21 cellular contexts compared by ENCODE assay signal in genomic region chr4:11301075-11301660, GRCh38.
DNase-seq lines count a peak whose midpoint lies in the region; ATAC-seq and TF ChIP-seq lines count a peak whose summit lies in the region.
"Had no signal": no experiment of that assay in that cellular context is flagged by ENCODE, and none has a peak within 500 bp of the region (broad histone marks: within the 10 kb centered on the region; RNA-seq: fewer than 3 reads in every experiment).

No MANE protein-coding gene starts in this region.

- H3K9me3 ChIP-seq in neuronal stem cell (replicated peaks in 1 of 2; ENCODE audit: control insufficient read depth in 2 of 2, insufficient read depth in 1 of 2, low read depth in 1 of 2, low read length in 2 of 2) (no peaks in the 10 kb centered on the region), transverse colon (no peaks in the 10 kb centered on the region), gastroesophageal sphincter (no peaks in the 10 kb centered on the region)
- H3K9me3 ChIP-seq: BLaER1, Caco-2, HAP-1 had no signal

- H3K4me3 ChIP-seq in neuronal stem cell (ENCODE audit: low read length in 2 of 2) (no peak overlapping the region), transverse colon (no peak overlapping the region), gastroesophageal sphincter (no peak overlapping the region)
- H3K4me3 ChIP-seq: BLaER1, GM23338, HAP-1 had no signal

- H3K4ac ChIP-seq in neuronal stem cell (ENCODE audit: low read length): no peak overlapping the region

- H2BK5ac ChIP-seq in neuronal stem cell (ENCODE audit: low read length): no peak overlapping the region

- peaks cover 7% of the 10 kb centered on the region for H3K27me3 Mint-ChIP-seq in activated naive CD8-positive, alpha-beta T cell treated with anti-CD3 and anti-CD28 coated beads, Interleukin-2, amount 50 U/mL, for 24 hours
- peaks cover 5% of the 10 kb centered on the region for H3K27me3 Mint-ChIP-seq in activated naive CD8-positive, alpha-beta T cell treated with anti-CD3 and anti-CD28 coated beads for 36 hours

- H3K36me3 ChIP-seq in neuronal stem cell (replicated peaks in 1 of 2; ENCODE audit: control insufficient read depth in 2 of 2, insufficient read depth in 2 of 2, low read length in 2 of 2) (no peaks in the 10 kb centered on the region), transverse colon (no peaks in the 10 kb centered on the region), gastroesophageal sphincter (no peaks in the 10 kb centered on the region)
- H3K36me3 ChIP-seq: BLaER1, HAP-1 had no signal

- H3K14ac ChIP-seq in neuronal stem cell (ENCODE audit: low read length): peak overlapping the region; percentile 90

- H2BK12ac ChIP-seq in neuronal stem cell (ENCODE audit: low read length): no peak overlapping the region

- no peak overlapping the region for H3K23ac ChIP-seq in neuronal stem cell (ENCODE audit: low read depth, low read length, poor library complexity)

- no peak overlapping the region for H4K91ac ChIP-seq in neuronal stem cell (ENCODE audit: low read depth, low read length, poor library complexity)

- H3K4me1 ChIP-seq in neuronal stem cell (ENCODE audit: control insufficient read depth in 2 of 2, insufficient read depth in 1 of 2, low read depth in 1 of 2, low read length in 2 of 2) (peaks cover 0 to 4% of the 10 kb centered on the region in 2 donors), transverse colon (no peaks in the 10 kb centered on the region), gastroesophageal sphincter (no peaks in the 10 kb centered on the region)
- H3K4me1 ChIP-seq: BLaER1, Caco-2, HAP-1 had no signal

- no peak for DNase-seq in activated naive CD8-positive, alpha-beta T cell treated with anti-CD3 and anti-CD28 coated beads, Interleukin-2, amount 50 U/mL, for 24 hours
- DNase-seq in activated naive CD8-positive, alpha-beta T cell treated with anti-CD3 and anti-CD28 coated beads for 36 hours: no peak
- DNase-seq in left colon: peak in 1 of 2 donors; percentile 17
- DNase-seq in neuronal stem cell (ENCODE audit: low spot score): no peak
- peak; percentile 20 for DNase-seq in transverse colon
- DNase-seq in HCEC 1CT: no peak
- DNase-seq: CD4-positive, CD25-positive, alpha-beta regulatory T cell; CD8-positive, alpha-beta T cell; DMS153; DMS79; EL; GF-D8 had no signal

- H3K79me1 ChIP-seq in neuronal stem cell (ENCODE audit: low read depth, low read length): no peaks in the 10 kb centered on the region

- no peak overlapping the region for H2BK120ac ChIP-seq in neuronal stem cell (ENCODE audit: low read depth, low read length)

- H4K8ac ChIP-seq in neuronal stem cell (ENCODE audit: low read depth, low read length): no peak overlapping the region

- WGBS in neuronal stem cell (ENCODE audit: extremely low coverage in 2 of 2, insufficient read length in 2 of 2, insufficient replicate concordance in 1 of 2), 2 donors: no CpG with 5 or more reads among the region's 4 CpGs
- WGBS in transverse colon (ENCODE audit: low coverage in 1 of 2), 2 donors: 67 to 72% methylated on average over 2 to 4 of the region's 4 CpGs
- 80 to 86% methylated on average over 2 to 4 of the region's 4 CpGs for WGBS in gastroesophageal sphincter (ENCODE audit: low coverage in 1 of 2), 2 donors

- no peak overlapping the region for H3K4me2 ChIP-seq in neuronal stem cell (ENCODE audit: insufficient read depth, low read length, poor library complexity, severe bottlenecking)
- H3K4me2 ChIP-seq: BLaER1, GM23338 had no signal

- no peak overlapping the region for H3K18ac ChIP-seq in neuronal stem cell (ENCODE audit: low read length)

- no peak overlapping the region for H2AFZ ChIP-seq in neuronal stem cell (ENCODE audit: low read length)
- H2AFZ ChIP-seq: GM23338 had no signal

- peak overlapping the region; percentile 6 for H3K27ac Mint-ChIP-seq in activated naive CD8-positive, alpha-beta T cell treated with anti-CD3 and anti-CD28 coated beads, Interleukin-2, amount 50 U/mL, for 24 hours
- no peak overlapping the region for H3K27ac Mint-ChIP-seq in activated naive CD8-positive, alpha-beta T cell treated with anti-CD3 and anti-CD28 coated beads for 36 hours
- H3K27ac Mint-ChIP-seq: B cell; CD4-positive, CD25-positive, alpha-beta regulatory T cell; CD8-positive, alpha-beta T cell; GM23338 had no signal

- H3K9me3 Mint-ChIP-seq in activated naive CD8-positive, alpha-beta T cell treated with anti-CD3 and anti-CD28 coated beads, Interleukin-2, amount 50 U/mL, for 24 hours: no peaks in the 10 kb centered on the region
- H3K9me3 Mint-ChIP-seq in activated naive CD8-positive, alpha-beta T cell treated with anti-CD3 and anti-CD28 coated beads for 36 hours: no peaks in the 10 kb centered on the region
- H3K9me3 Mint-ChIP-seq: CD8-positive, alpha-beta T cell; GM23338 had no signal

- no peak overlapping the region for H3K27ac ChIP-seq in neuronal stem cell (replicated peaks; ENCODE audit: low read length)
- H3K27ac ChIP-seq in transverse colon: no peak overlapping the region
- no peak overlapping the region for H3K27ac ChIP-seq in gastroesophageal sphincter
- H3K27ac ChIP-seq: 22Rv1, BLaER1, C4-2B had no signal

- TF ChIP-seq POLR2A in transverse colon (IDR thresholded peaks at IDR 0.05) (no peak), gastroesophageal sphincter (IDR thresholded peaks at IDR 0.05) (no peak)

- no peak for TF ChIP-seq EP300 in transverse colon (IDR thresholded peaks at IDR 0.05; ENCODE audit: low read depth)
- no peak for TF ChIP-seq EP300 in gastroesophageal sphincter (IDR thresholded peaks at IDR 0.05)

- intact Hi-C loops in left colon (cut with DNase I, micrococcal nuclease) (no loop called here), transverse colon (cut with DNase I; ENCODE audit: low total_unique reads) (no loop called here)

- ATAC-seq in activated naive CD8-positive, alpha-beta T cell treated with anti-CD3 and anti-CD28 coated beads, Interleukin-2, amount 50 U/mL, for 24 hours: no peak
- peak; percentile 98 for ATAC-seq in left colon
- ATAC-seq in GM19467 (IDR thresholded peaks at IDR 0.05; ENCODE audit: unreplicated experiment): no peak
- no peak for ATAC-seq in gastroesophageal sphincter
- ATAC-seq: CD8-positive, alpha-beta T cell; GM23338 had no signal

- no peak overlapping the region for H3K9ac ChIP-seq in neuronal stem cell (ENCODE audit: low read depth, low read length, poor library complexity)
- H3K9ac ChIP-seq: BLaER1 had no signal

- no peaks in the 10 kb centered on the region for H3K27me3 ChIP-seq in neuronal stem cell (ENCODE audit: control insufficient read depth in 3 of 3, insufficient read depth in 3 of 3, low read depth in 1 of 3, low read length in 3 of 3)
- no peaks in the 10 kb centered on the region for H3K27me3 ChIP-seq in transverse colon
- no peaks in the 10 kb centered on the region for H3K27me3 ChIP-seq in gastroesophageal sphincter
- H3K27me3 ChIP-seq: BLaER1 had no signal

- no peak overlapping the region for H2BK15ac ChIP-seq in neuronal stem cell (ENCODE audit: low read length)

- H2AK5ac ChIP-seq in neuronal stem cell (ENCODE audit: low read depth, low read length): no peak overlapping the region

- H3K4me3 Mint-ChIP-seq in activated naive CD8-positive, alpha-beta T cell treated with anti-CD3 and anti-CD28 coated beads, Interleukin-2, amount 50 U/mL, for 24 hours: no peak overlapping the region
- no peak overlapping the region for H3K4me3 Mint-ChIP-seq in activated naive CD8-positive, alpha-beta T cell treated with anti-CD3 and anti-CD28 coated beads for 36 hours
- H3K4me3 Mint-ChIP-seq: B cell; CD4-positive, CD25-positive, alpha-beta regulatory T cell; CD8-positive, alpha-beta T cell; GM23338 had no signal

- H3K4me1 Mint-ChIP-seq in activated naive CD8-positive, alpha-beta T cell treated with anti-CD3 and anti-CD28 coated beads, Interleukin-2, amount 50 U/mL, for 24 hours: peaks cover 12% of the 10 kb centered on the region
- peaks cover 7% of the 10 kb centered on the region for H3K4me1 Mint-ChIP-seq in activated naive CD8-positive, alpha-beta T cell treated with anti-CD3 and anti-CD28 coated beads for 36 hours
- H3K4me1 Mint-ChIP-seq: CD4-positive, CD25-positive, alpha-beta regulatory T cell; GM23338 had no signal

- no peak for TF ChIP-seq CTCF in transverse colon (IDR thresholded peaks at IDR 0.05)
- TF ChIP-seq CTCF in gastroesophageal sphincter (IDR thresholded peaks at IDR 0.05): no peak

- in situ Hi-C loops in transverse colon (cut with MboI; ENCODE audit: low pct_ligation_motif_present in 1 of 4, low pct_unique_long_range_greater_than_20kb in 1 of 4, low sequenced_read_pairs in 3 of 4): no loop called here

- H3K36me3 Mint-ChIP-seq in activated naive CD8-positive, alpha-beta T cell treated with anti-CD3 and anti-CD28 coated beads, Interleukin-2, amount 50 U/mL, for 24 hours (ENCODE audit: low read depth): no peaks in the 10 kb centered on the region
- H3K36me3 Mint-ChIP-seq in activated naive CD8-positive, alpha-beta T cell treated with anti-CD3 and anti-CD28 coated beads for 36 hours: no peaks in the 10 kb centered on the region
- H3K36me3 Mint-ChIP-seq: CD4-positive, CD25-positive, alpha-beta regulatory T cell; CD8-positive, alpha-beta T cell had no signal
